ENCODE assay signal across 1 cellular context in the genomic region with DNA sequence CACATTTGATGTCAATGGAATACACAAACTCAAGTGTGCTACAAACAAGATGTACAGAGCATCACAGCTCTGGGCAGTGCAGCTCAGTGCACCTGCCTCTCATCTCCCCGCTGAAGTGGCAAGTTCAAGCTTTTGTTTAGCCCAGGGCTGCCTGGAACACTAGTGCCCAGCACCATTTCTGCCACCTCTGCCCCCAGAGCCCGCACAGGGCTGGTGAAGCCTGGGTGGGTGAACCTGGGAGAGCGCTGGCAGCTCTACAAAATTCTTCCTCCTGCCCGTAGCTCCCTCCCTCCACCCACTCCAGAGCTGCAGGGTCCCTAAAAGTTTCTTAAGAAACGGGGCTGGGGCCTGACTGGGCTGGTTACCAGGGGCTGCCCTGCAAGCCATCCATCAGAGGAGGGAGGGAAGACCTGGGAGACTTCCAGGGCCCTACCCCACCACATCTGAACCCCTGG.
TF ChIP-seq lines count a peak whose summit lies in the region.

No MANE protein-coding gene starts in this region.

TF ChIP-seq in K562, 482 proteins besides CTCF, POLR2A, EP300 and RAD21:
- TF ChIP-seq ZNF77 (CRISPR knock-in tag; IDR thresholded peaks at IDR 0.05) (no peak), XRCC4 (IDR thresholded peaks at IDR 0.05; ENCODE audit: extremely low read depth, insufficient read depth, insufficient read length) (no peak), RBBP5 (IDR thresholded peaks at IDR 0.05; ENCODE audit: borderline replicate concordance, insufficient read depth, low read length, poor library complexity, severe bottlenecking) (peak; percentile 12)
- TF ChIP-seq, protein P1, sequence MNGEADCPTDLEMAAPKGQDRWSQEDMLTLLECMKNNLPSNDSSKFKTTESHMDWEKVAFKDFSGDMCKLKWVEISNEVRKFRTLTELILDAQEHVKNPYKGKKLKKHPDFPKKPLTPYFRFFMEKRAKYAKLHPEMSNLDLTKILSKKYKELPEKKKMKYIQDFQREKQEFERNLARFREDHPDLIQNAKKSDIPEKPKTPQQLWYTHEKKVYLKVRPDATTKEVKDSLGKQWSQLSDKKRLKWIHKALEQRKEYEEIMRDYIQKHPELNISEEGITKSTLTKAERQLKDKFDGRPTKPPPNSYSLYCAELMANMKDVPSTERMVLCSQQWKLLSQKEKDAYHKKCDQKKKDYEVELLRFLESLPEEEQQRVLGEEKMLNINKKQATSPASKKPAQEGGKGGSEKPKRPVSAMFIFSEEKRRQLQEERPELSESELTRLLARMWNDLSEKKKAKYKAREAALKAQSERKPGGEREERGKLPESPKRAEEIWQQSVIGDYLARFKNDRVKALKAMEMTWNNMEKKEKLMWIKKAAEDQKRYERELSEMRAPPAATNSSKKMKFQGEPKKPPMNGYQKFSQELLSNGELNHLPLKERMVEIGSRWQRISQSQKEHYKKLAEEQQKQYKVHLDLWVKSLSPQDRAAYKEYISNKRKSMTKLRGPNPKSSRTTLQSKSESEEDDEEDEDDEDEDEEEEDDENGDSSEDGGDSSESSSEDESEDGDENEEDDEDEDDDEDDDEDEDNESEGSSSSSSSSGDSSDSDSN (IDR thresholded peaks at IDR 0.05; ENCODE audit: borderline replicate concordance in 1 of 2, low read depth in 2 of 2, low read length in 2 of 2): no peak
